In the genomic region with DNA sequence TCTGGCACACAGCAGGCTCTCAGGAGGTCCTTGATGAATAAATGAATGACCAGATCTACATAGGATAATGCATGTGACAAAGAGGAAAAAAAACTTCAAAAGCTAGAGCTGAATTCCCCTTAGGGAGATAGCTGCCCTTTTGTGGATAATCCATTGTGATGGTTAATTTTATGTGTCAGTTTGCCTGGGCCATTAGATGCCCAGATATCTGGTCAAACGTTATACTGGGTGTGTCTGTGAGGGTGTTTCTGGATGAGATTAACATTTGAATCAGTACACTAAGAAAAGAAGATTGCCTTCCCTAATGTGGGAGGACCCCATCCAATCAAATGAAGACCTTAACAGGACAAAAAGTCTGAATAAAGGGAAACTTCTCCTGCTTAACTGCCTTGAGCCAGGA, we compare ENCODE assay signal across 35 cellular contexts.
"Had no signal": no experiment of that assay in that cellular context is flagged by ENCODE, and none has a peak within 500 bp of the region (broad histone marks: within the 10 kb centered on the region; RNA-seq: fewer than 3 reads in every experiment).

No MANE protein-coding gene starts in this region.

- H3K27ac ChIP-seq: KMS-11 had no signal

- DNase-seq: Karpas-422, Kasumi-1, MG63, MM.1S, MV-4-11, NCI-H1048, NCI-H1092, NCI-H1092 treated with DMSO at 0.1 percent for 48 hours, NCI-H1105, NCI-H1105 treated with DMSO at 0.1 percent for 48 hours, NCI-H1417, NCI-H1417 treated with DMSO at 0.1 percent for 48 hours, NCI-H1436, NCI-H1436 treated with DMSO at 0.1 percent for 48 hours, NCI-H146, NCI-H1694, NCI-H1694 treated with DMSO at 0.1 percent for 48 hours, NCI-H187, NCI-H187 treated with DMSO at 0.1 percent for 48 hours, NCI-H1930, NCI-H2029, NCI-H2029 treated with DMSO at 0.1 percent for 48 hours, NCI-H2081, NCI-H2081 treated with DMSO at 0.1 percent for 48 hours, NCI-H2107, NCI-H2171, NCI-H2171 treated with DMSO at 0.1 percent for 48 hours, NCI-H2227 treated with DMSO at 0.1 percent for 48 hours, NCI-H226, NCI-H345, NCI-H446, NCI-H446 treated with DMSO at 0.1 percent for 48 hours, NCI-H510A, NCI-H510A treated with DMSO at 0.1 percent for 48 hours had no signal

- H3K27me3 ChIP-seq: MG63 had no signal

- H3K4me3 ChIP-seq: MG63 had no signal

- H3K9ac ChIP-seq: KMS-11 had no signal

- H3K4me2 ChIP-seq: KMS-11 had no signal

- H3K36me3 ChIP-seq: MG63 had no signal
